ENCODE assay signal across 18 cellular contexts in the genomic region with DNA sequence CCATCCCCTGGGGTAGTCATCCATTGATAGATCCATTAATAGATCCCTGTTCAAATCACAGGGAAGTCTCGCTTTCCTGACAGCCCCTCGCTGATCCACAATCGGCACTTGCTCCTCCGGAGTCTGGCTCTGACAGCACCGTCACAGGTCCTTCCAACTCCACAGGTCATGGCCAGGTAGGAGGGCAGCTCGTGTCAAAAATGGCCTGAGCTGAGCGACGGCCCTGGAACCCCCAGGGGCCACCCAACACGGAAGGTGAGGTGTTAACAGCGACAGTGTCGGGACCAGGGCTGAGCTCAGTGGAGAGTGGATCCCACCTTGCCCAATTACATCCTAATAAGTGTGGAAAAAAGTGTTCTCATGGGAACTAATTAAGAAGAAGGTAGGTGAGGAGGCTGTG.
DNase-seq lines count a peak whose midpoint lies in the region; ATAC-seq, FAIRE-seq and TF ChIP-seq lines count a peak whose summit lies in the region.
"Had no signal": no experiment of that assay in that cellular context is flagged by ENCODE, and none has a peak within 500 bp of the region (broad histone marks: within the 10 kb centered on the region; RNA-seq: fewer than 3 reads in every experiment).

No MANE protein-coding gene starts in this region.

- no peak for TF ChIP-seq POLR2A in spleen (IDR thresholded peaks at IDR 0.05)

- no peak for DNase-seq in astrocyte (ENCODE audit: low read depth)
- DNase-seq in glutamatergic neuron = no peak
- DNase-seq in spleen = peak; percentile 69
- DNase-seq in MCF 10A (ENCODE audit: unreplicated experiment) = no peak
- DNase-seq in stimulated activated CD4-positive, alpha-beta T cell treated with anti-CD3 and anti-CD28 coated beads, Interleukin-2, amount 100 ng/mL, for 48 hours = no peak
- DNase-seq: 8988T; C1 segment of cervical spinal cord; CD4-positive, CD25-positive, alpha-beta regulatory T cell; CD8-positive, alpha-beta memory T cell; GM23248; H9 had no signal

- no peaks in the 10 kb centered on the region for H3K79me2 ChIP-seq in astrocyte (ENCODE audit: insufficient read depth, low read length)

- CTCF ChIA-PET in MCF 10A (lab: Yijun Ruan, JAX) = interaction anchor here (0.6 kb wide), 1 partner anchor 38 kb away, joined by 3 read pairs; no protein-coding TSS in a partner anchor

- H3K36me3 Mint-ChIP-seq in astrocyte (ENCODE audit: low read depth, unreplicated experiment) = peaks cover 4% of the 10 kb centered on the region
- no peaks in the 10 kb centered on the region for H3K36me3 Mint-ChIP-seq in glutamatergic neuron (ENCODE audit: unreplicated experiment)
- no peaks in the 10 kb centered on the region for H3K36me3 Mint-ChIP-seq in MCF 10A (ENCODE audit: insufficient read depth, unreplicated experiment)
- H3K36me3 Mint-ChIP-seq: CD4-positive, CD25-positive, alpha-beta regulatory T cell; CD8-positive, alpha-beta memory T cell; IgD-negative memory B cell had no signal

- peak overlapping the region; percentile 87 for H3K4me2 ChIP-seq in BLaER1
- H3K4me2 ChIP-seq in astrocyte (ENCODE audit: low read length) = no peak overlapping the region

- FAIRE-seq in astrocyte (lab: Jason Lieb, UNC) = no peak
- FAIRE-seq: G401.6, GM12892, GM18507, HepG2 had no signal

- no peaks in the 10 kb centered on the region for H3K36me3 ChIP-seq in BLaER1
- H3K36me3 ChIP-seq in astrocyte (ENCODE audit: insufficient read depth, low read length) = no peaks in the 10 kb centered on the region
- no peaks in the 10 kb centered on the region for H3K36me3 ChIP-seq in spleen

- H3K27ac ChIP-seq in BLaER1 (no peak overlapping the region), astrocyte (ENCODE audit: low read depth, low read length) (no peak overlapping the region), spleen (no peak overlapping the region)
- H3K27ac ChIP-seq: GM23248 had no signal

- WGBS in spleen, 5 donors = 91 to 96% (median 93%) methylated on average over 11 of the region's 11 CpGs

- no peaks in the 10 kb centered on the region for H3K4me1 Mint-ChIP-seq in astrocyte (ENCODE audit: low read depth, unreplicated experiment)
- peaks cover 11% of the 10 kb centered on the region for H3K4me1 Mint-ChIP-seq in glutamatergic neuron (ENCODE audit: low read depth, unreplicated experiment)
- peaks cover 16% of the 10 kb centered on the region for H3K4me1 Mint-ChIP-seq in MCF 10A (ENCODE audit: insufficient read depth, unreplicated experiment)
- H3K4me1 Mint-ChIP-seq: CD4-positive, CD25-positive, alpha-beta regulatory T cell; CD8-positive, alpha-beta memory T cell; IgD-negative memory B cell had no signal

- H4K20me1 ChIP-seq in BLaER1 = no peaks in the 10 kb centered on the region
- no peaks in the 10 kb centered on the region for H4K20me1 ChIP-seq in astrocyte (ENCODE audit: insufficient read depth, low read length)

- H3K9me3 Mint-ChIP-seq in astrocyte (ENCODE audit: unreplicated experiment) (peaks cover 5% of the 10 kb centered on the region), glutamatergic neuron (ENCODE audit: unreplicated experiment) (peaks cover 2% of the 10 kb centered on the region), MCF 10A (ENCODE audit: unreplicated experiment) (no peaks in the 10 kb centered on the region)

- no peak for TF ChIP-seq CTCF in astrocyte (IDR thresholded peaks at IDR 0.05; ENCODE audit: insufficient read depth, low read depth, low read length)
- TF ChIP-seq CTCF in glutamatergic neuron (IDR thresholded peaks at IDR 0.05; ENCODE audit: partially characterized antibody, unreplicated experiment) = no peak
- TF ChIP-seq CTCF in spleen (IDR thresholded peaks at IDR 0.05 in 8 of 11, conservative IDR thresholded peaks at IDR 0.05 in 3 of 11) = no peak
- no peak for TF ChIP-seq CTCF in MCF 10A (IDR thresholded peaks at IDR 0.05; ENCODE audit: unreplicated experiment)

- no peak overlapping the region for H3K4me3 Mint-ChIP-seq in astrocyte (ENCODE audit: unreplicated experiment)
- H3K4me3 Mint-ChIP-seq in glutamatergic neuron (ENCODE audit: unreplicated experiment) = no peak overlapping the region
- no peak overlapping the region for H3K4me3 Mint-ChIP-seq in MCF 10A (ENCODE audit: unreplicated experiment)
- H3K4me3 Mint-ChIP-seq: CD4-positive, CD25-positive, alpha-beta regulatory T cell; CD8-positive, alpha-beta memory T cell; H9; IgD-negative memory B cell had no signal

- ATAC-seq in HG02981 (IDR thresholded peaks at IDR 0.05; ENCODE audit: unreplicated experiment) = no peak
- ATAC-seq: HepG2 had no signal

- H3K4me3 ChIP-seq in BLaER1 = no peak overlapping the region
- H3K4me3 ChIP-seq in astrocyte (ENCODE audit: insufficient read depth, low read depth, low read length) = no peak overlapping the region
- H3K4me3 ChIP-seq in spleen = no peak overlapping the region
- H3K4me3 ChIP-seq: GM23248 had no signal

- H3K9ac ChIP-seq in BLaER1 = no peak overlapping the region
- no peak overlapping the region for H3K9ac ChIP-seq in astrocyte (ENCODE audit: low read length)
- H3K9ac ChIP-seq: GM23248 had no signal

- H3K9me3 ChIP-seq in BLaER1 = no peaks in the 10 kb centered on the region
- peaks cover 6% of the 10 kb centered on the region for H3K9me3 ChIP-seq in astrocyte (ENCODE audit: insufficient read depth, low read depth, low read length)
- H3K9me3 ChIP-seq in spleen = no peaks in the 10 kb centered on the region

- H2AFZ ChIP-seq in astrocyte (ENCODE audit: low read depth, low read length) = no peak overlapping the region
- H2AFZ ChIP-seq: GM23248 had no signal

- intact Hi-C loops in spleen (cut with DNase I; ENCODE audit: low total_unique reads) (no loop called here), MCF 10A (cut with micrococcal nuclease) (no loop called here)

- no TSS peak for BruUV-seq in MCF 10A (replicated peaks; lab: Mats Ljungman, UMichigan)

- H3K4me1 ChIP-seq in BLaER1 = peaks cover 62% of the 10 kb centered on the region
- no peaks in the 10 kb centered on the region for H3K4me1 ChIP-seq in astrocyte (ENCODE audit: insufficient read depth, low read length)
- H3K4me1 ChIP-seq in spleen = peaks cover 0 to 22% (median 12%) of the 10 kb centered on the region in 6 donors

- POLR2A ChIA-PET in MCF 10A (lab: Yijun Ruan, JAX) = no interaction called here

- no peaks in the 10 kb centered on the region for H3K27me3 Mint-ChIP-seq in astrocyte (ENCODE audit: low read depth, unreplicated experiment)
- H3K27me3 Mint-ChIP-seq in glutamatergic neuron (ENCODE audit: unreplicated experiment) = peaks cover 5% of the 10 kb centered on the region
- H3K27me3 Mint-ChIP-seq in MCF 10A (ENCODE audit: insufficient read depth, unreplicated experiment) = no peaks in the 10 kb centered on the region
- H3K27me3 Mint-ChIP-seq: CD4-positive, CD25-positive, alpha-beta regulatory T cell; CD8-positive, alpha-beta memory T cell; IgD-negative memory B cell had no signal

- H3K27ac Mint-ChIP-seq in astrocyte (ENCODE audit: unreplicated experiment) (peak overlapping the region; percentile 26), glutamatergic neuron (ENCODE audit: unreplicated experiment) (peak overlapping the region; percentile 11), MCF 10A (ENCODE audit: low read depth, unreplicated experiment) (no peak overlapping the region)
- H3K27ac Mint-ChIP-seq: CD4-positive, CD25-positive, alpha-beta regulatory T cell; CD8-positive, alpha-beta memory T cell; IgD-negative memory B cell had no signal

- H3K27me3 ChIP-seq in BLaER1 (no peaks in the 10 kb centered on the region), astrocyte (ENCODE audit: insufficient read depth, low read length) (no peaks in the 10 kb centered on the region), spleen (replicated peaks in 1 of 7) (no peaks in the 10 kb centered on the region)
